ENCODE assay signal across 26 cellular contexts in the genomic region with DNA sequence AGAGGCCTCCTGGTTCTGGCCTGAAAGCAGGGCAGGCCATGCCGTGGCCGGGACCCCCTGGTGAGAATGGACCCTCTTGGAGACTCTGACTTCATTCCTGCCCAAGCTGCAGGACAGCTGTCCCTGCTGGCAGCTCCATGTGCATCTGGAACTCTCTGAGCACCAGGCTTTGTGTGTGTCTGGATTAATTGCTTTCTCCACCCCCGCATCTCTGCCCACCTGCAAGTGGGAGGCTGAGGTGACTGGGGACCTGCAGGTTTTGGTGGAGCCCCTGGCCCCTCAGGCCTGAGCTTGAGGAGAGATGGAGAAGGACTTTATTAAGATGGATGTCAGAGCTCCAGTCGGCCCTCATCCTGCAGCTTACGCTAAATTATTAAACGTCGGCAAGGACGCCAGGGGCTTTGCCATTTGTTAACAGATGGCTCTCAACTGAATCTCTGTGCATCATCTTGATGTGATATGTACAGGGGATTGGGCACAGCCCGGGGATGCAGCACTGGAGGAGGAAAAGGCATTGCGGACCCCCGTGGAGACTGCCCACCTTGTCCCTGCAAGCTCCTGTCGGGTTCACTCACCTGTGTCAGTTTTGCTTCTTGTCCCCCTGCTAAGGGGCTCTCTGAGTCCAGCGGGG.
"Had no signal": no experiment of that assay in that cellular context is flagged by ENCODE, and none has a peak within 500 bp of the region (broad histone marks: within the 10 kb centered on the region; RNA-seq: fewer than 3 reads in every experiment).

No MANE protein-coding gene starts in this region.

- ATAC-seq: heart left ventricle; left colon; naive thymus-derived CD4-positive, alpha-beta T cell; psoas muscle had no signal

- H3K36me3 ChIP-seq: adrenal gland, heart left ventricle, right atrium auricular region, transverse colon had no signal

- H3K27me3 ChIP-seq: adrenal gland, right atrium auricular region, testis had no signal

- H2AFZ ChIP-seq: parathyroid adenoma had no signal

- H3K9me3 ChIP-seq: adrenal gland, heart left ventricle, psoas muscle, right atrium auricular region, testis, transverse colon had no signal

- DNase-seq: activated CD4-positive, alpha-beta memory T cell treated with anti-CD3 and anti-CD28 coated beads for 36 hours; activated CD4-positive, alpha-beta T cell treated with anti-CD3 and anti-CD28 coated beads for 48 hours; activated CD8-positive, alpha-beta memory T cell treated with anti-CD3 and anti-CD28 coated beads, Interleukin-2, amount 50 U/mL, for 4 hours; activated effector memory CD4-positive, alpha-beta T cell treated with anti-CD3 and anti-CD28 coated beads, Interleukin-2, amount 50 U/mL, for 16 hours; activated naive CD4-positive, alpha-beta T cell treated with anti-CD3 and anti-CD28 coated beads for 36 hours; activated naive CD8-positive, alpha-beta T cell treated with anti-CD3 and anti-CD28 coated beads for 36 hours; activated T-cell treated with anti-CD3 and anti-CD28 coated beads, Interleukin-2, amount 50 U/mL, for 1 hour; adrenal gland; aorta; central memory CD4-positive, alpha-beta T cell; heart left ventricle; hypothalamus; immature natural killer cell; kidney; left colon; midbrain; naive thymus-derived CD4-positive, alpha-beta T cell; nucleus accumbens; psoas muscle; stimulated activated CD4-positive, alpha-beta T cell treated with anti-CD3 and anti-CD28 coated beads, Interleukin-15, amount 100 ng/mL, for 24 hours; stimulated activated CD4-positive, alpha-beta T cell treated with anti-CD3 and anti-CD28 coated beads, Interleukin-2, amount 100 ng/mL, for 24 hours; stimulated activated naive CD4-positive, alpha-beta T cell; transverse colon had no signal

- H3K27ac ChIP-seq: adrenal gland, heart left ventricle, parathyroid adenoma, psoas muscle, right atrium auricular region, testis, transverse colon had no signal

- H3K9ac ChIP-seq: parathyroid adenoma had no signal

- H3K4me1 ChIP-seq: adrenal gland, heart left ventricle, parathyroid adenoma, psoas muscle, right atrium auricular region, testis, transverse colon had no signal

- H3K4me3 ChIP-seq: adrenal gland, heart left ventricle, psoas muscle, right atrium auricular region, testis, transverse colon had no signal
